Comparison of ENCODE assay signal across 8 cellular contexts in genomic region chr20:381581-382290, GRCh38. TPM values are rescaled to one million over a fixed set of nuclear protein-coding genes. Genes with fewer than 3 reads are reported as not detected.
A peak's percentile ranks its signal among the peaks of the same experiment; 100 is the strongest.
DNase-seq lines count a peak whose midpoint lies in the region; ATAC-seq and TF ChIP-seq lines count a peak whose summit lies in the region.

No MANE protein-coding gene starts in this region.

- peak in 1 of 2 donors; percentile 54 for TF ChIP-seq POLR2A in thyroid gland (IDR thresholded peaks at IDR 0.05)

- H3K27ac ChIP-seq in foreskin keratinocyte (peak overlapping the region; percentile 77), thyroid gland (peak overlapping the region; percentile 51 to 73 (median 68))

- H3K36me3 ChIP-seq in thyroid gland = no peaks in the 10 kb centered on the region

- peak overlapping the region in 2 of 3 donors; percentile 60 to 73 for H3K4me3 ChIP-seq in thyroid gland (replicated peaks in 1 of 3)

- peaks cover 8% of the 10 kb centered on the region for H3K4me1 ChIP-seq in foreskin keratinocyte
- peaks cover 0 to 8% of the 10 kb centered on the region in 2 donors for H3K4me1 ChIP-seq in thyroid gland

- 5% methylated on average over 10 of the region's 49 CpGs; no CpG with 5 or more reads in 1 of the 2 donors for WGBS in thyroid gland, 2 donors

- intact Hi-C loops in thyroid gland (cut with DNase I) = no loop called here

- ATAC-seq in GM19468 (IDR thresholded peaks at IDR 0.05; ENCODE audit: extremely low read depth, unreplicated experiment) (peak; percentile 13), foreskin keratinocyte (peak; percentile 56), omental fat pad (ENCODE audit: low FRiP score) (peak; percentile 55)

- H3K27me3 ChIP-seq in foreskin keratinocyte (no peaks in the 10 kb centered on the region), thyroid gland (no peaks in the 10 kb centered on the region)

- no peak for TF ChIP-seq CTCF in foreskin keratinocyte (conservative IDR thresholded peaks at IDR 0.05)
- TF ChIP-seq CTCF in omental fat pad (IDR thresholded peaks at IDR 0.05) = no peak
- no peak for TF ChIP-seq CTCF in thyroid gland (IDR thresholded peaks at IDR 0.05)

- H3K9me3 ChIP-seq in thyroid gland = no peaks in the 10 kb centered on the region

- DNase-seq in COR-L47 (lab: John Stamatoyannopoulos, UW) (peak; percentile 40), HT1080 (ENCODE audit: low read depth) (peak; percentile 64), RPMI8226 (peak; percentile 91), foreskin keratinocyte (peak in 1 of 2 donors; percentile 67), omental fat pad (ENCODE audit: low spot score) (no peak), thyroid gland (peak; percentile 74 to 78)
- DNase-seq in activated T-helper 9 cell treated with anti-CD3 and anti-CD28 coated beads, Interleukin-2, amount 50 U/mL, for 16 hours (ENCODE audit: low read depth) = peak; percentile 55

RNA-seq across cellular contexts. Expression of gene TRIB3, which starts 1.2 kb away (rescaled TPM):
- 91.3 and 92.5 TPM in 2 replicates for total RNA-seq in HT1080 (2014; rRNA removed; shearing (Covaris generic))
- 130 and 145 TPM in 2 replicates for polyA plus RNA-seq in HT1080 (2015; cell fraction: cytosol; rRNA removed)
- polyA plus RNA-seq in HT1080 (2015; cell fraction: nucleus; rRNA removed) = 77.7 and 85.7 TPM in 2 replicates
- total RNA-seq in foreskin keratinocyte (72.4 and 207 TPM in 2 replicates), omental fat pad (10 to 100 TPM in 1 of 4 donors, 1 to 10 TPM in 3; 5.5 to 10.6 (median 6.2) TPM), thyroid gland (10 to 100 TPM in 2 of 4 donors, 1 to 10 TPM in 2; 6.1 to 16.5 (median 8.1) TPM)
- polyA plus RNA-seq in foreskin keratinocyte = 74.9 and 203 TPM in 2 replicates

RNA-seq across cellular contexts. Expression of gene RBCK1, which starts 26.4 kb away (rescaled TPM):
- total RNA-seq in HT1080 (2014; rRNA removed; shearing (Covaris generic)) = 105 and 122 TPM in 2 replicates
- polyA plus RNA-seq in HT1080 (2015; cell fraction: cytosol; rRNA removed) = 132 and 136 TPM in 2 replicates
- polyA plus RNA-seq in HT1080 (2015; cell fraction: nucleus; rRNA removed) = 149 and 182 TPM in 2 replicates
- total RNA-seq in foreskin keratinocyte (81.2 and 198 TPM in 2 replicates), omental fat pad (10 to 100 TPM; 49.9 to 88.1 (median 52.9) TPM), thyroid gland (10 to 100 TPM; 49.2 to 90.2 (median 71.0) TPM)
- polyA plus RNA-seq in foreskin keratinocyte = 115 and 292 TPM in 2 replicates

RNA-seq across cellular contexts. Expression of gene NRSN2, which starts 34.8 kb away (rescaled TPM):
- total RNA-seq in HT1080 (2014; rRNA removed; shearing (Covaris generic)) = 18.8 and 21.7 TPM in 2 replicates
- polyA plus RNA-seq in HT1080 (2015; cell fraction: cytosol; rRNA removed) = 16.3 and 29.9 TPM in 2 replicates
- 9.4 and 9.9 TPM in 2 replicates for polyA plus RNA-seq in HT1080 (2015; cell fraction: nucleus; rRNA removed)
- total RNA-seq in foreskin keratinocyte (26.7 and 35.6 TPM in 2 replicates), omental fat pad (10 to 100 TPM; 12.6 to 19.1 (median 15.8) TPM), thyroid gland (10 to 100 TPM; 29.8 to 56.7 (median 42.4) TPM)
- 39.3 and 53.5 TPM in 2 replicates for polyA plus RNA-seq in foreskin keratinocyte

RNA-seq across cellular contexts. Expression of gene SOX12, which starts 56.4 kb away (rescaled TPM):
- total RNA-seq in HT1080 (2014; rRNA removed; shearing (Covaris generic)) = 8.7 and 13.2 TPM in 2 replicates
- 20.2 and 21.4 TPM in 2 replicates for polyA plus RNA-seq in HT1080 (2015; cell fraction: cytosol; rRNA removed)
- polyA plus RNA-seq in HT1080 (2015; cell fraction: nucleus; rRNA removed) = 19.2 and 20.0 TPM in 2 replicates
- total RNA-seq in foreskin keratinocyte (4.7 and 5.1 TPM in 2 replicates), omental fat pad (1 to 10 TPM; 2.0 to 3.3 (median 2.5) TPM), thyroid gland (10 to 100 TPM in 1 of 4 donors, 1 to 10 TPM in 3; 7.1 to 12.9 (median 9.0) TPM)
- polyA plus RNA-seq in foreskin keratinocyte = 7.1 and 8.2 TPM in 2 replicates
